Comparison of ENCODE assay signal across 12 cellular contexts in genomic region chr2:68110102-68110501, GRCh38. TPM values are rescaled to one million over a fixed set of nuclear protein-coding genes. Genes with fewer than 3 reads are reported as not detected.
A peak's percentile ranks its signal among the peaks of the same experiment; 100 is the strongest.
DNase-seq lines count a peak whose midpoint lies in the region; ATAC-seq and TF ChIP-seq lines count a peak whose summit lies in the region.
"Had no signal": no experiment of that assay in that cellular context is flagged by ENCODE, and none has a peak within 500 bp of the region (broad histone marks: within the 10 kb centered on the region; RNA-seq: fewer than 3 reads in every experiment).

No MANE protein-coding gene starts in this region.

- CTCF ChIA-PET in SK-N-SH (lab: Yijun Ruan, JAX) = interaction anchor here (2.9 kb wide), 1 partner anchor 12 kb away, joined by 15 read pairs; no protein-coding TSS in a partner anchor

- no peak for TF ChIP-seq CTCF in SK-N-SH (IDR thresholded peaks at IDR 0.05)
- no peak for TF ChIP-seq CTCF in thyroid gland (IDR thresholded peaks at IDR 0.05)

- H3K79me2 ChIP-seq in SK-N-SH (ENCODE audit: insufficient read depth) = no peaks in the 10 kb centered on the region
- H3K79me2 ChIP-seq: hepatocyte had no signal

- no peaks in the 10 kb centered on the region for H4K20me1 ChIP-seq in SK-N-SH (ENCODE audit: insufficient read depth)

- H3K36me3 ChIP-seq in SK-N-SH (replicated peaks in 1 of 2; ENCODE audit: control insufficient read depth in 1 of 2, insufficient read depth in 2 of 2, low read length in 1 of 2) = no peaks in the 10 kb centered on the region
- no peaks in the 10 kb centered on the region for H3K36me3 ChIP-seq in thyroid gland

- no peak for DNase-seq in SK-N-SH
- peak; percentile 4 for DNase-seq in NCI-H2171 (lab: John Stamatoyannopoulos, UW)
- DNase-seq in thyroid gland = peak; percentile 6 to 8
- DNase-seq in T-helper 1 cell = no peak
- DNase-seq in islet precursor cell = no peak
- no peak for DNase-seq in DMS153 treated with DMSO at 0.1 percent for 48 hours (lab: John Stamatoyannopoulos, UW; ENCODE audit: unreplicated experiment)
- DNase-seq: dermis blood vessel endothelial cell, NCI-H1930, small intestine had no signal

- no peak overlapping the region for H3K9ac ChIP-seq in SK-N-SH

- no peak; the same call in 1 of the 2 replicates for TF ChIP-seq RAD21 in SK-N-SH (IDR thresholded peaks at IDR 0.05; ENCODE audit: low read length)

- no peaks in the 10 kb centered on the region for H3K9me2 ChIP-seq in SK-N-SH

- H2AFZ ChIP-seq in SK-N-SH (ENCODE audit: low read depth) = no peak overlapping the region
- H2AFZ ChIP-seq: hepatocyte had no signal

- no peaks in the 10 kb centered on the region for H3K4me1 ChIP-seq in SK-N-SH (ENCODE audit: control insufficient read depth in 1 of 2, insufficient read depth in 2 of 2, low read depth in 1 of 2, low read length in 1 of 2)
- H3K4me1 ChIP-seq in thyroid gland = no peaks in the 10 kb centered on the region

- no peak for TF ChIP-seq EP300 in SK-N-SH (IDR thresholded peaks at IDR 0.05; ENCODE audit: borderline replicate concordance in 1 of 2, low read depth in 1 of 2, low read length in 1 of 2)

- H3K27me3 ChIP-seq in SK-N-SH (ENCODE audit: insufficient read depth) = no peaks in the 10 kb centered on the region
- H3K27me3 ChIP-seq in thyroid gland = no peaks in the 10 kb centered on the region
- H3K27me3 ChIP-seq: hepatocyte had no signal

- TF ChIP-seq POLR2A in thyroid gland (IDR thresholded peaks at IDR 0.05) = no peak

- POLR2A ChIA-PET in SK-N-SH (lab: Yijun Ruan, JAX) = no interaction called here

- WGBS in SK-N-SH (ENCODE audit: low lambda C conversion rate) = 76% methylated on average over 3 of the region's 3 CpGs
- WGBS in thyroid gland, 2 donors = 23 to 49% methylated on average over 3 of the region's 3 CpGs

- no peaks in the 10 kb centered on the region for H3F3A ChIP-seq in SK-N-SH (replicated peaks; ENCODE audit: insufficient read depth)

- no peak for ATAC-seq in SK-N-SH treated with all-trans-retinoic acid at 6 μM for 48 hours
- ATAC-seq in HG02852 (IDR thresholded peaks at IDR 0.05; ENCODE audit: unreplicated experiment) = peak; percentile 78

- H3K4me3 ChIP-seq in SK-N-SH (ENCODE audit: low read depth in 2 of 2, low read length in 1 of 2) (no peak overlapping the region), thyroid gland (replicated peaks in 1 of 3) (no peak overlapping the region)
- H3K4me3 ChIP-seq: hepatocyte had no signal

- H3K9me3 ChIP-seq in SK-N-SH (no peaks in the 10 kb centered on the region), thyroid gland (no peaks in the 10 kb centered on the region)

- H3K27ac ChIP-seq in SK-N-SH (ENCODE audit: low read depth in 2 of 2, low read length in 1 of 2) (no peak overlapping the region), thyroid gland (no peak overlapping the region)
- H3K27ac ChIP-seq: hepatocyte had no signal

- intact Hi-C loops in thyroid gland (cut with DNase I) = no loop called here

- H3K4me2 ChIP-seq in SK-N-SH = no peak overlapping the region
- H3K4me2 ChIP-seq: hepatocyte had no signal

TF ChIP-seq in SK-N-SH, 30 proteins besides CTCF, POLR2A, EP300 and RAD21:
- peak; percentile 10; the same call in 1 of the 2 replicates for TF ChIP-seq USF1 (IDR thresholded peaks at IDR 0.05; ENCODE audit: borderline replicate concordance, low read depth)
- TF ChIP-seq NFIC (IDR thresholded peaks at IDR 0.05; ENCODE audit: borderline replicate concordance) = no peak

TF ChIP-seq in SK-N-SH treated with all-trans-retinoic acid at 6 μM for 48 hours, 23 proteins besides CTCF, POLR2A, EP300 and RAD21:
- TF ChIP-seq PPARA (CRISPR knock-in tag; IDR thresholded peaks at IDR 0.05; ENCODE audit: borderline replicate concordance) = no peak
- no peak for TF ChIP-seq CSDC2 (CRISPR knock-in tag; IDR thresholded peaks at IDR 0.05)
- no peak for TF ChIP-seq ZNF70 (CRISPR knock-in tag; IDR thresholded peaks at IDR 0.05)
- no peak for TF ChIP-seq CREB5 (CRISPR knock-in tag; IDR thresholded peaks at IDR 0.05; ENCODE audit: low read depth)
- no peak for TF ChIP-seq PATZ1 (CRISPR knock-in tag; IDR thresholded peaks at IDR 0.05; ENCODE audit: borderline replicate concordance)
- no peak for TF ChIP-seq TOX (CRISPR knock-in tag; IDR thresholded peaks at IDR 0.05; ENCODE audit: borderline replicate concordance)
- TF ChIP-seq ZNF565 (CRISPR knock-in tag; conservative IDR thresholded peaks at IDR 0.05; ENCODE audit: low read depth) = no peak
- TF ChIP-seq GLIS3 (CRISPR knock-in tag; IDR thresholded peaks at IDR 0.05) = no peak

RNA-seq across cellular contexts. Expression of gene C1D, which starts 47.3 kb away (rescaled TPM):
- polyA plus RNA-seq in SK-N-SH (2012; rRNA removed) = 45.9 and 60.0 TPM in 2 replicates
- 76.5 and 140 TPM in 2 replicates for polyA plus RNA-seq in SK-N-SH (2012; cell fraction: cytosol; rRNA removed)
- 10.4 and 23.9 TPM in 2 replicates for polyA plus RNA-seq in SK-N-SH (2012; cell fraction: nucleus; rRNA removed)
- total RNA-seq in thyroid gland = 10 to 100 TPM; 40.6 to 67.9 (median 48.2) TPM

RNA-seq across cellular contexts. Expression of gene PNO1, which starts 47.6 kb away (rescaled TPM):
- polyA plus RNA-seq in SK-N-SH (2012; rRNA removed) = 16.8 and 20.6 TPM in 2 replicates
- polyA plus RNA-seq in SK-N-SH (2012; cell fraction: cytosol; rRNA removed) = 22.0 and 26.7 TPM in 2 replicates
- polyA plus RNA-seq in SK-N-SH (2012; cell fraction: nucleus; rRNA removed) = 12.3 and 13.7 TPM in 2 replicates
- total RNA-seq in thyroid gland = 10 to 100 TPM; 13.2 to 23.2 (median 18.5) TPM

Comparison
In these comparisons a context has a peak if more than half of its experiments do, and no peak if none do; other contexts are left out.
1. DNase-seq: peak in NCI-H2171 (single experiment) and thyroid gland (2 of 2); none in SK-N-SH (single experiment), T-helper 1 cell (0 of 5), islet precursor cell (single experiment) and DMS153 treated with DMSO at 0.1 percent for 48 hours (single experiment).